Comparison of ENCODE assay signal across 8 cellular contexts in the genomic region with DNA sequence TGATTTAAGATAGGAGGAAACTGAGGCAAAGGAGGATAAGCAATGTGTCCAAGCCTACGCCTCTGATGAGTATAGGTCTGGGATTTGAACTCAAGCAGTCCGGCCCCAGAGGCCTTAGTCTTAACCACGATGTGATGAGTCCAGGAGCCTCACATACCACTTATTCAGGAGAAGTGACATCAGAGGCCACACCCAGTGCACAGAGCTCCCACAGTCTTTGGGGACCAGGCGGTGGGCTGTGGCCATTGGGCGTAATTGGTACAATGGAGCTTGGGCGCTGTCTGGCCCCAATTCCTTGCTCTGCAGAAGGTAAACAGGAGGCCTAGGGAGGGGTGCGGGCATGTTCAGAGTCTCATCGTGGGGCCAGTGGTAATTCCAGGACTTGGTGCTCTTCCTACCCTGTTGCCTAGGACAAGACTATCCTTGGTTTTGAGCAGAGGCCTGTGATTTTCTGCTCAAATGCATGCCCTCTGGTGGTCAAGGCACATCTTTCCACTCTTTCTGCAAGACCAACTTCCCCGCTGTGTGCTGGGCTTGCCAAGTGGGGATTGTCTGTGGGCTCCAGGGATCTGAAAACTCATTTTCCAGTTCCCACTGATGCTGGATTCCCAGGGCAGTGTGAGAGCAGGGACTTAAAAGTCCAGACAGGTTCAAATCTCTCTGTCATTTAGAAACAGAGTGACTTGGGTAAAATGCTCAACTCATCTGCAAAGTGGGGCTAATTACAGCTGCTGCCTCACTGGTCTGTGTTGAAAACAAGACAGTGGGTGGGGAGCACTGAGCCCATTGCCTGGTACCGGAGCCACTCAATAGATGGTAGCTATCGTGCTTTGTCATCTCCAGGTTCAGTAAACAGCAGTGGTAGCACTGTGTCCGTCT. TPM values are rescaled to one million over a fixed set of nuclear protein-coding genes. Genes with fewer than 3 reads are reported as not detected.
DNase-seq lines count a peak whose midpoint lies in the region; ATAC-seq, FAIRE-seq and TF ChIP-seq lines count a peak whose summit lies in the region.

No MANE protein-coding gene starts in this region.

- TF ChIP-seq RAD21 in H1 (IDR thresholded peaks at IDR 0.05 in 1 of 2, conservative IDR thresholded peaks at IDR 0.05 in 1 of 2; ENCODE audit: low read depth in 2 of 2, low read length in 2 of 2) = peak; percentile 65 to 78

- H4K91ac ChIP-seq in H1 (replicated peaks; ENCODE audit: insufficient read length, low read length) = no peak overlapping the region

- no peak overlapping the region; the same call in 1 of the 2 replicates for H3K18ac ChIP-seq in H1 (ENCODE audit: extremely low read depth, low read length)

- TF ChIP-seq POLR2A in H1 (IDR thresholded peaks at IDR 0.05; ENCODE audit: control extremely low read depth in 1 of 2, low read depth in 2 of 2, low read length in 2 of 2) (no peak), uterus (IDR thresholded peaks at IDR 0.05) (no peak)

- no peaks in the 10 kb centered on the region for H3K23me2 ChIP-seq in H1 (ENCODE audit: low read depth, low read length)

- intact Hi-C loops in uterus (cut with DNase I; ENCODE audit: low total_unique reads) = loop anchor here (2.0 kb wide), 1 partner anchor 63 kb away; no protein-coding TSS in a partner anchor

- CTCF ChIA-PET in H1 (lab: Charles Lee; ENCODE audit: partially characterized antibody) = interaction anchor here (0.6 to 15.3 kb wide), 28 partner anchors 11 to 671 kb away, joined by 3 to 229 read pairs (median 4); a partner anchor contains a TSS

- no peak for TF ChIP-seq EP300 in H1 (IDR thresholded peaks at IDR 0.05; ENCODE audit: borderline replicate concordance in 1 of 2, low read depth in 2 of 2, low read length in 2 of 2)

- H3K79me2 ChIP-seq in H1 (ENCODE audit: control insufficient read depth in 1 of 2, insufficient read depth in 2 of 2, low read length in 2 of 2) = peaks cover 0 to 66% of the 10 kb centered on the region in 2 experiments; a peak in 2 of 4 replicates

- TF ChIP-seq CTCF in H1 (IDR thresholded peaks at IDR 0.05; ENCODE audit: control extremely low read depth in 1 of 3, insufficient read depth in 1 of 3, low read depth in 1 of 3, low read length in 3 of 3) (peak; percentile 61 to 86 (median 71)), uterus (IDR thresholded peaks at IDR 0.05) (peak; percentile 38 to 68 (median 58))

- no peak overlapping the region for H2BK20ac ChIP-seq in H1 (ENCODE audit: low read length)

- no peak overlapping the region for H2BK120ac ChIP-seq in H1 (replicated peaks; ENCODE audit: low read depth, low read length)

- no peak overlapping the region for H3K4ac ChIP-seq in H1 (replicated peaks; ENCODE audit: insufficient read length, low read depth, low read length)

- H3K4me3 ChIP-seq in SJCRH30 (no peak overlapping the region), H1 (ENCODE audit: extremely low read depth in 1 of 4, insufficient read depth in 2 of 4, low read depth in 3 of 4, low read length in 4 of 4) (no peak overlapping the region), uterus (no peak overlapping the region)

- H3K23ac ChIP-seq in H1 (ENCODE audit: insufficient read length) = no peak overlapping the region

- peaks cover 24 to 38% of the 10 kb centered on the region in 2 experiments for H4K20me1 ChIP-seq in H1 (replicated peaks in 1 of 2; ENCODE audit: control insufficient read depth in 1 of 2, insufficient read depth in 2 of 2, low read length in 2 of 2)

- H4K5ac ChIP-seq in H1 (ENCODE audit: insufficient read length, low read depth, low read length) = no peak overlapping the region

- no peak overlapping the region for H2BK15ac ChIP-seq in H1 (ENCODE audit: low read length)

- no peaks in the 10 kb centered on the region for H3K27me3 ChIP-seq in SJCRH30
- H3K27me3 ChIP-seq in H1 (replicated peaks in 1 of 4; ENCODE audit: control insufficient read depth in 3 of 4, extremely low read depth in 1 of 4, insufficient read depth in 3 of 4, low read length in 3 of 4) = no peaks in the 10 kb centered on the region
- H3K27me3 ChIP-seq in uterus = no peaks in the 10 kb centered on the region

- DNase-seq in DMS 273 (lab: John Stamatoyannopoulos, UW; ENCODE audit: unreplicated experiment) = peak; percentile 80
- peak; percentile 74 for DNase-seq in HCEC 1CT
- peak; percentile 48 to 64 for DNase-seq in SJCRH30
- DNase-seq in H1 (ENCODE audit: low read depth in 1 of 2, low spot score in 2 of 2) = no peak
- DNase-seq in lung microvascular endothelial cell (ENCODE audit: low read depth in 2 of 2) = peak; percentile 83 to 84
- peak; percentile 37 to 58 for DNase-seq in uterus

- peaks cover 3% of the 10 kb centered on the region; the same call in 1 of the 2 replicates for H3K4me1 ChIP-seq in SJCRH30
- peaks cover 7 to 25% (median 14%) of the 10 kb centered on the region in 4 experiments for H3K4me1 ChIP-seq in H1 (replicated peaks in 1 of 4; ENCODE audit: control insufficient read depth in 3 of 4, insufficient read depth in 4 of 4, low read length in 3 of 4)
- H3K4me1 ChIP-seq in uterus = no peaks in the 10 kb centered on the region

- POLR2A ChIA-PET in H1 (lab: Charles Lee; ENCODE audit: partially characterized antibody) = interaction anchor here (0.7 to 3.2 kb wide), 10 partner anchors 12 to 74 kb away, joined by 3 to 20 read pairs (median 4); a partner anchor contains a TSS

- no peak overlapping the region for H2AK5ac ChIP-seq in H1 (ENCODE audit: low read depth, low read length)

- H3K56ac ChIP-seq in H1 (replicated peaks; ENCODE audit: insufficient read length, low read depth, low read length) = no peak overlapping the region

- no peak overlapping the region for H4K8ac ChIP-seq in H1 (ENCODE audit: extremely low read depth, insufficient read depth, low read length)

- no peak overlapping the region; the same call in 1 of the 2 replicates for H2BK5ac ChIP-seq in H1 (ENCODE audit: low read depth, low read length)

- no peak overlapping the region for H3K14ac ChIP-seq in H1 (ENCODE audit: insufficient read length)

- H3K36me3 ChIP-seq in SJCRH30 = 0 out of 2 replicates have a peak, but pooled peaks cover 6% of the 10 kb centered on the region
- peaks cover 0 to 16% (median 6%) of the 10 kb centered on the region in 4 experiments; a peak in 5 of 8 replicates for H3K36me3 ChIP-seq in H1 (ENCODE audit: control insufficient read depth in 2 of 4, insufficient read depth in 4 of 4, low read length in 3 of 4)
- H3K36me3 ChIP-seq in uterus = no peaks in the 10 kb centered on the region

- 85% methylated on average over 12 of the region's 12 CpGs; no CpG with 5 or more reads in 1 of the 2 experiments for WGBS in H1 (ENCODE audit: extremely low coverage in 1 of 2, insufficient coverage in 1 of 2, insufficient read length in 1 of 2, insufficient replicate concordance in 2 of 2, low coverage in 1 of 2, low lambda C conversion rate in 2 of 2, missing lambda C conversion rate in 1 of 2), 2 experiments

- no peak overlapping the region for H3K4me2 ChIP-seq in H1 (ENCODE audit: insufficient read depth in 1 of 2, low read depth in 2 of 2, low read length in 2 of 2)

- H3K27ac ChIP-seq in SJCRH30 (no peak overlapping the region), H1 (ENCODE audit: low read depth, low read length) (no peak overlapping the region), uterus (no peak overlapping the region)

- no peak overlapping the region; the same call in 1 of the 2 replicates for H2BK12ac ChIP-seq in H1 (ENCODE audit: low read depth, low read length)

- H2AFZ ChIP-seq in H1 (ENCODE audit: low read length) = no peak overlapping the region

- FAIRE-seq in H1 (lab: Jason Lieb, UNC) = peak; percentile 77

- no peak overlapping the region for H3K9ac ChIP-seq in H1 (replicated peaks in 1 of 4; ENCODE audit: extremely low read depth in 1 of 4, low read depth in 3 of 4, low read length in 3 of 4)

- peaks cover 32% of the 10 kb centered on the region for H3K79me1 ChIP-seq in H1 (ENCODE audit: low read depth, low read length)

- ATAC-seq in GM19395 (IDR thresholded peaks at IDR 0.05; ENCODE audit: unreplicated experiment) (no peak), HG03342 (IDR thresholded peaks at IDR 0.05; ENCODE audit: unreplicated experiment) (no peak)

- H3K9me3 ChIP-seq in SJCRH30 (replicated peaks) = no peaks in the 10 kb centered on the region
- H3K9me3 ChIP-seq in H1 (ENCODE audit: insufficient read depth in 2 of 2, low read depth in 1 of 2, low read length in 1 of 2) = no peaks in the 10 kb centered on the region
- H3K9me3 ChIP-seq in uterus = no peaks in the 10 kb centered on the region

TF ChIP-seq in H1, 55 proteins besides CTCF, POLR2A, EP300 and RAD21 (continues in another document):
- TF ChIP-seq KDM4A (IDR thresholded peaks at IDR 0.05; ENCODE audit: low read depth, low read length, severe bottlenecking) (no peak), HDAC6 (IDR thresholded peaks at IDR 0.05; ENCODE audit: low read depth, low read length) (no peak), SP4 (IDR thresholded peaks at IDR 0.05; ENCODE audit: low read length) (no peak), FOSL1 (IDR thresholded peaks at IDR 0.05; ENCODE audit: insufficient read depth, low read depth, low read length) (no peak), TCF12 (IDR thresholded peaks at IDR 0.05; ENCODE audit: low read depth, low read length) (no peak), RBBP5 (IDR thresholded peaks at IDR 0.05; ENCODE audit: borderline replicate concordance, low read depth, low read length) (no peak), KDM5A (IDR thresholded peaks at IDR 0.05; ENCODE audit: low read length) (no peak), CEBPB (IDR thresholded peaks at IDR 0.05; ENCODE audit: low read depth, low read length) (no peak), TAF7 (optimal IDR thresholded peaks at IDR 0.05; ENCODE audit: borderline replicate concordance, low read depth, low read length) (no peak)
- TF ChIP-seq, protein P1, sequence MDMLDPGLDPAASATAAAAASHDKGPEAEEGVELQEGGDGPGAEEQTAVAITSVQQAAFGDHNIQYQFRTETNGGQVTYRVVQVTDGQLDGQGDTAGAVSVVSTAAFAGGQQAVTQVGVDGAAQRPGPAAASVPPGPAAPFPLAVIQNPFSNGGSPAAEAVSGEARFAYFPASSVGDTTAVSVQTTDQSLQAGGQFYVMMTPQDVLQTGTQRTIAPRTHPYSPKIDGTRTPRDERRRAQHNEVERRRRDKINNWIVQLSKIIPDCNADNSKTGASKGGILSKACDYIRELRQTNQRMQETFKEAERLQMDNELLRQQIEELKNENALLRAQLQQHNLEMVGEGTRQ (IDR thresholded peaks at IDR 0.05; ENCODE audit: low read length) = no peak

RNA-seq across cellular contexts. Expression of a gene that starts 15.8 kb away (rescaled TPM):
- 30.0 and 31.4 TPM in 2 replicates for total RNA-seq in SJCRH30 (2014; rRNA removed; shearing (Covaris generic))
- 70.1 and 72.0 TPM in 2 replicates for total RNA-seq in H1 (2021; fragmentation: NEBNext Ultra II Directional; extraction: Animal tissue kit (Norgen Biotek cat#: 25700))
- polyA plus RNA-seq in H1 (2011; rRNA removed) = 27.0 and 37.7 TPM in 2 replicates
- 21.2 TPM for polyA plus RNA-seq in H1 (2011; cell fraction: cytosol; rRNA removed)
- 50.8 TPM for polyA plus RNA-seq in H1 (2011; cell fraction: nucleus; rRNA removed)
- 28.7 to 34.5 TPM (median 31.7 TPM) in 4 replicates for polyA plus RNA-seq in H1 (2012, experiment 1 of 2)
- polyA plus RNA-seq in H1 (2012, experiment 2 of 2) = 30.3 TPM
- polyA plus RNA-seq in H1 (2013, experiment 1 of 2) = 30.1 TPM
- polyA plus RNA-seq in H1 (2013, experiment 2 of 2) = 32.9 TPM
- polyA minus RNA-seq in H1 (2011; rRNA and poly(A)+ RNA removed) = 41.4 and 47.8 TPM in 2 replicates
- polyA minus RNA-seq in H1 (2011; cell fraction: cytosol; rRNA and poly(A)+ RNA removed) = 32.1 TPM
- polyA minus RNA-seq in H1 (2011; cell fraction: nucleus; rRNA and poly(A)+ RNA removed) = 37.9 TPM
- 22.6 and 27.5 TPM in 2 replicates for total RNA-seq in lung microvascular endothelial cell
- 10 to 100 TPM; 10.9 to 86.0 (median 42.5) TPM for total RNA-seq in uterus

Comparison
In these comparisons a context has a peak if more than half of its experiments do, and no peak if none do; other contexts are left out.
1. DNase-seq: peak in DMS 273 (single experiment), HCEC 1CT (single experiment), SJCRH30 (2 of 2), lung microvascular endothelial cell (2 of 2) and uterus (2 of 2); none in H1 (0 of 2).